1 cellular context compared by ENCODE assay signal in genomic region chr20:23350007-23350854, GRCh38.
TF ChIP-seq lines count a peak whose summit lies in the region.

Gene NXT1 (plus strand): TSS chr20:23350791. CDS start chr20:23354042, 3,251 bp downstream.

TF ChIP-seq in HepG2, 621 proteins besides CTCF, POLR2A, EP300 and RAD21 (continued from another document):
- TF ChIP-seq PAXIP1 (CRISPR knock-in tag; conservative IDR thresholded peaks at IDR 0.05) (peak; percentile 38), ZKSCAN1 (IDR thresholded peaks at IDR 0.05; ENCODE audit: low read length) (no peak), RERE (CRISPR knock-in tag; IDR thresholded peaks at IDR 0.05; ENCODE audit: low read depth) (peak; percentile 48; the same call in 1 of the 2 replicates), NFYC (CRISPR knock-in tag; IDR thresholded peaks at IDR 0.05) (peak; percentile 96), ZBTB4 (CRISPR knock-in tag; IDR thresholded peaks at IDR 0.05; ENCODE audit: borderline replicate concordance) (peak; percentile 80), ZBTB7A (CRISPR knock-in tag; IDR thresholded peaks at IDR 0.05) (peak; percentile 90), KLF13 (CRISPR knock-in tag; IDR thresholded peaks at IDR 0.05) (no peak), HMG20B (CRISPR knock-in tag; conservative IDR thresholded peaks at IDR 0.05) (0 out of 2 replicates have a peak, but pooled peaks have one; percentile 15), MIXL1 (CRISPR knock-in tag; IDR thresholded peaks at IDR 0.05) (peak; percentile 53; the same call in 1 of the 2 replicates), ZFP36L2 (CRISPR knock-in tag; IDR thresholded peaks at IDR 0.05) (peak; percentile 33; the same call in 1 of the 2 replicates), PBX2 (CRISPR knock-in tag; IDR thresholded peaks at IDR 0.05) (peak; percentile 98), ARID3A (IDR thresholded peaks at IDR 0.05; ENCODE audit: low read depth, low read length) (0 out of 2 replicates have a peak, but pooled peaks have one; percentile 1), ZNF180 (CRISPR knock-in tag; IDR thresholded peaks at IDR 0.05; ENCODE audit: borderline replicate concordance, low read depth) (no peak), ZNF605 (CRISPR knock-in tag; IDR thresholded peaks at IDR 0.05) (peak; percentile 95), HCFC1 (IDR thresholded peaks at IDR 0.05; ENCODE audit: low read depth, low read length) (peak; percentile 78), ZSCAN21 (CRISPR knock-in tag; IDR thresholded peaks at IDR 0.05; ENCODE audit: borderline replicate concordance) (no peak), KLF9 (CRISPR knock-in tag; IDR thresholded peaks at IDR 0.05; ENCODE audit: low read depth) (0 out of 2 replicates have a peak, but pooled peaks have one; percentile 21), IKZF1 (IDR thresholded peaks at IDR 0.05) (no peak), ZFP36L1 (CRISPR knock-in tag; IDR thresholded peaks at IDR 0.05) (no peak), SNRNP70 (IDR thresholded peaks at IDR 0.05; ENCODE audit: low read depth, low read length) (no peak), ZNF720 (CRISPR knock-in tag; IDR thresholded peaks at IDR 0.05) (peak; percentile 96), RFXANK (CRISPR knock-in tag; IDR thresholded peaks at IDR 0.05) (peak; percentile 64; the same call in 1 of the 2 replicates), NPAS2 (CRISPR knock-in tag; IDR thresholded peaks at IDR 0.05; ENCODE audit: borderline replicate concordance) (no peak), CENPX (CRISPR knock-in tag; IDR thresholded peaks at IDR 0.05) (no peak), ZBTB26 (CRISPR knock-in tag; IDR thresholded peaks at IDR 0.05; ENCODE audit: borderline replicate concordance) (peak; percentile 65; the same call in 1 of the 2 replicates), SMAD1 (CRISPR knock-in tag; IDR thresholded peaks at IDR 0.05; ENCODE audit: borderline replicate concordance, low read depth) (peak; percentile 54; the same call in 1 of the 2 replicates), ATF1 (CRISPR knock-in tag; IDR thresholded peaks at IDR 0.05) (peak; percentile 88), RFX5 (IDR thresholded peaks at IDR 0.05; ENCODE audit: low read depth, low read length) (peak; percentile 52; the same call in 1 of the 2 replicates), ZBTB3 (CRISPR knock-in tag; IDR thresholded peaks at IDR 0.05; ENCODE audit: borderline replicate concordance, low read depth) (0 out of 2 replicates have a peak, but pooled peaks have one; percentile 50), ZNF317 (CRISPR knock-in tag; IDR thresholded peaks at IDR 0.05) (peak; percentile 83; the same call in 1 of the 2 replicates), ZNF264 (CRISPR knock-in tag; IDR thresholded peaks at IDR 0.05) (peak; percentile 81), ZNF577 (CRISPR knock-in tag; IDR thresholded peaks at IDR 0.05; ENCODE audit: borderline replicate concordance, low read depth) (no peak), IRF1 (CRISPR knock-in tag; IDR thresholded peaks at IDR 0.05; ENCODE audit: low read depth) (no peak), WIZ (CRISPR knock-in tag; IDR thresholded peaks at IDR 0.05) (no peak; the same call in none of the 2 replicates), ZNF362 (CRISPR knock-in tag; IDR thresholded peaks at IDR 0.05; ENCODE audit: borderline replicate concordance) (peak; percentile 99), CHD4 (IDR thresholded peaks at IDR 0.05; ENCODE audit: borderline replicate concordance, low read length) (peak; percentile 74; the same call in 1 of the 2 replicates)
